In the genomic region with DNA sequence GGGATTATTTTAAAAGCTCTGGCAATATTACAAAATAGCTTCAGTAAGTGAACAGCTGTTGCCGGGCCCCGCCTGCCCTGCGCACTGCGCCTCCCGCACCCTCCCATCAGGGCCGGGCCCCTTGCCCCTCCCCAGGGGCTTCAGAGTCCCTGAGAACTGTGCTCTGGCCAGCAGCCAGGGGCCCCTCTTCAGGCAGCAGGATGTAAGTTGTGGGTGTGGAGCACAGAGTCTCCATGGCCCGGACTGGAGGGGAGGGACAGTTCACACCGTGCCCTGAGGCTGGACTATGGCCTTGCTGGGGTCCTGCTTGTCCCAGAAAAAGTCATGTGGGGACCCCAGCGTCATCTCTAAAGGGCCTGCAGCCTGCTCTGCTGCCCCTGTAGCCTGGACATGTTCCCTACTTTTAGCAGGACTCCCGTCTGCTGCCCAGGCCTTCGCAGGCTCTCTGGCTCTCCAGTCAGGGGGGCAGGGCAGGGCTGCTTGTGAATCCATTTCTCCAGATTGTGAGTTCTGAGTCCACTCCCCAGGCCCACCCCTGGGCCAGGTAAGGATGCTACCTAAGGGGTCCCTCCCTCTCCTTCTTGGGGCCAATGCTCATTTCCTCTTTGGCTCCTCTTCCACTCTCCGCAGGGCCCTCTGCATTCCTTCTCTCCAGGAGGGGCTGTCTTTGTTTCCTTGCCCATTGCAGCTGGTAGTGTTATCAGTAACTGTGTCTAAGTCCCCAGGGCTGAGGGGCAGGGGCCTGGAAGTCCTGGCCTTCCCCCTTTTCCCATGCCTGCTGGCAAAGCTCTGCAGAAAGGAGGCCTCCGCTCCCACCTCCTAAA, we compare ENCODE assay signal across 10 cellular contexts. TPM values are rescaled to one million over a fixed set of nuclear protein-coding genes. Genes with fewer than 3 reads are reported as not detected.
DNase-seq lines count a peak whose midpoint lies in the region; ATAC-seq and TF ChIP-seq lines count a peak whose summit lies in the region.
"Had no signal": no experiment of that assay in that cellular context is flagged by ENCODE, and none has a peak within 500 bp of the region (broad histone marks: within the 10 kb centered on the region; RNA-seq: fewer than 3 reads in every experiment).

No MANE protein-coding gene starts in this region.

- WGBS in trophoblast cell (ENCODE audit: extremely low coverage, insufficient coverage, insufficient read length), result no CpG with 5 or more reads among the region's 13 CpGs

- H2BK12ac ChIP-seq in trophoblast cell (ENCODE audit: low read length), result no peak overlapping the region

- no peak overlapping the region for H4K91ac ChIP-seq in trophoblast cell (ENCODE audit: low read depth, low read length)

- H3K4me2 ChIP-seq in trophoblast cell (ENCODE audit: low read length) (no peak overlapping the region), osteoblast (ENCODE audit: insufficient read depth, low read length) (no peak overlapping the region)

- no peak overlapping the region for H3K23ac ChIP-seq in trophoblast cell (ENCODE audit: low read length)

- H2AFZ ChIP-seq in trophoblast cell (ENCODE audit: insufficient read depth, low read length, poor library complexity) (no peak overlapping the region), osteoblast (ENCODE audit: low read length) (no peak overlapping the region)

- no peak overlapping the region for H3K14ac ChIP-seq in trophoblast cell (ENCODE audit: low read length)

- ATAC-seq in GM18520 (IDR thresholded peaks at IDR 0.05; ENCODE audit: unreplicated experiment), result no peak

- H3K4me3 ChIP-seq in right atrium auricular region (peak overlapping the region in 1 of 2 donors; percentile 35), trophoblast cell (ENCODE audit: low read depth, low read length) (peak overlapping the region; percentile 33), osteoblast (ENCODE audit: insufficient read depth, low read length) (no peak overlapping the region)

- H3K36me3 ChIP-seq in right atrium auricular region, result no peaks in the 10 kb centered on the region
- H3K36me3 ChIP-seq in trophoblast cell (ENCODE audit: control insufficient read depth in 1 of 2, insufficient read depth in 2 of 2, low read length in 2 of 2), result no peaks in the 10 kb centered on the region
- no peaks in the 10 kb centered on the region for H3K36me3 ChIP-seq in osteoblast (ENCODE audit: insufficient read depth, low read length)

- H2BK120ac ChIP-seq in trophoblast cell (ENCODE audit: insufficient read depth, low read length, poor library complexity), result no peak overlapping the region

- H4K8ac ChIP-seq in trophoblast cell (ENCODE audit: low read depth, low read length), result no peak overlapping the region

- no peaks in the 10 kb centered on the region for H3K27me3 ChIP-seq in right atrium auricular region
- H3K27me3 ChIP-seq in trophoblast cell (ENCODE audit: insufficient read depth, low read length), result no peaks in the 10 kb centered on the region
- peaks cover 18% of the 10 kb centered on the region for H3K27me3 ChIP-seq in osteoblast (ENCODE audit: insufficient read depth, low read length)

- H3K79me2 ChIP-seq in trophoblast cell (ENCODE audit: control insufficient read depth, insufficient read depth, low read length, poor library complexity) (no peaks in the 10 kb centered on the region), osteoblast (ENCODE audit: insufficient read depth, low read length) (no peaks in the 10 kb centered on the region)

- no peak for TF ChIP-seq CTCF in right atrium auricular region (IDR thresholded peaks at IDR 0.05)
- no peak for TF ChIP-seq CTCF in osteoblast (IDR thresholded peaks at IDR 0.05; ENCODE audit: extremely low read depth, low read depth, low read length)

- H3K18ac ChIP-seq in trophoblast cell (ENCODE audit: low read length), result no peak overlapping the region

- no peaks in the 10 kb centered on the region for H4K20me1 ChIP-seq in osteoblast (ENCODE audit: insufficient read depth, low read length)

- H2AK5ac ChIP-seq in trophoblast cell (ENCODE audit: low read length), result no peak overlapping the region

- H3K27ac ChIP-seq in right atrium auricular region (peak overlapping the region; percentile 41 to 57), trophoblast cell (ENCODE audit: low read depth, low read length) (no peak overlapping the region), osteoblast (ENCODE audit: low read depth, low read length) (no peak overlapping the region)

- peak; percentile 81 for DNase-seq in ELF-1 (ENCODE audit: low read depth, low spot score)
- peak; percentile 77 for DNase-seq in NCI-H69 (lab: John Stamatoyannopoulos, UW)
- DNase-seq in right atrium auricular region (ENCODE audit: low spot score), result no peak
- no peak for DNase-seq in trophoblast cell
- no peak for DNase-seq in activated CD4-positive, alpha-beta T cell treated with anti-CD3 and anti-CD28 coated beads, Interleukin-2, amount 50 U/mL, for 4 hours
- no peak for DNase-seq in osteoblast (ENCODE audit: insufficient read length, low spot score, missing footprints)
- DNase-seq in occipital lobe (lab: John Stamatoyannopoulos, UW), result no peak

- H3K4me1 ChIP-seq in right atrium auricular region, result peaks cover 0 to 21% of the 10 kb centered on the region in 2 donors
- H3K4me1 ChIP-seq in trophoblast cell (ENCODE audit: control insufficient read depth in 1 of 2, insufficient read depth in 2 of 2, low read length in 2 of 2), result no peaks in the 10 kb centered on the region
- no peaks in the 10 kb centered on the region for H3K4me1 ChIP-seq in osteoblast (ENCODE audit: insufficient read depth, low read length)

- no peak overlapping the region for H3K9ac ChIP-seq in trophoblast cell (ENCODE audit: low read length)

- H2BK5ac ChIP-seq in trophoblast cell (ENCODE audit: low read depth, low read length, poor library complexity), result no peak overlapping the region

- H4K12ac ChIP-seq in trophoblast cell (ENCODE audit: low read depth, low read length), result no peak overlapping the region

- no peaks in the 10 kb centered on the region for H3K79me1 ChIP-seq in trophoblast cell (ENCODE audit: low read length)

- no peak overlapping the region for H3K4ac ChIP-seq in trophoblast cell (ENCODE audit: low read depth, low read length)

- no peaks in the 10 kb centered on the region for H3K9me3 ChIP-seq in right atrium auricular region
- H3K9me3 ChIP-seq in trophoblast cell (ENCODE audit: insufficient read depth, low read depth, low read length), result peaks cover 2% of the 10 kb centered on the region
- H3K9me3 ChIP-seq in osteoblast (ENCODE audit: low read depth, low read length), result no peaks in the 10 kb centered on the region

RNA-seq across cellular contexts. Expression of a gene that starts 12.8 kb away (rescaled TPM):
- total RNA-seq in right atrium auricular region (1 to 10 TPM; 3.7 to 6.2 TPM), osteoblast (not detected in 2 replicates), occipital lobe (2.2 TPM)
- 0.22 and 0.26 TPM in 2 replicates for polyA plus RNA-seq in trophoblast cell (2013)
- total RNA-seq: Daoy, M059J had no signal

RNA-seq across cellular contexts. Expression of a gene that starts 51.3 kb away (rescaled TPM):
- total RNA-seq in right atrium auricular region, result 10 to 100 TPM; 25.6 to 34.8 TPM
- polyA plus RNA-seq in trophoblast cell (2013), result 1.2 TPM in 2 replicates
- 17.7 and 18.8 TPM in 2 replicates for total RNA-seq in osteoblast
- 13.6 TPM for total RNA-seq in occipital lobe

RNA-seq across cellular contexts. Expression of a gene that starts 53.1 kb away (rescaled TPM):
- total RNA-seq in right atrium auricular region (1 to 10 TPM; 7.2 to 9.6 TPM), osteoblast (8.5 and 8.7 TPM in 2 replicates), occipital lobe (6.9 TPM)
- polyA plus RNA-seq in trophoblast cell (2013), result 10.6 and 11.1 TPM in 2 replicates

Comparison
In these comparisons a context has a peak if more than half of its experiments do, and no peak if none do; other contexts are left out.
1. DNase-seq: peak in ELF-1 (single experiment) and NCI-H69 (single experiment); none in right atrium auricular region (single experiment), trophoblast cell (0 of 2), activated CD4-positive, alpha-beta T cell treated with anti-CD3 and anti-CD28 coated beads, Interleukin-2, amount 50 U/mL, for 4 hours (0 of 2), osteoblast (single experiment) and occipital lobe (single experiment).
2. H3K27ac ChIP-seq: peak in right atrium auricular region (2 of 2); none in trophoblast cell (single experiment) and osteoblast (single experiment).